ENCODE assay signal across 1 cellular context in genomic region chr1:225838793-225839192, GRCh38.
TF ChIP-seq lines count a peak whose summit lies in the region.

No MANE protein-coding gene starts in this region.

TF ChIP-seq in K562, 482 proteins besides CTCF, POLR2A, EP300 and RAD21:
- peak; percentile 36 for TF ChIP-seq RBM22 (IDR thresholded peaks at IDR 0.05; ENCODE audit: low read depth, low read length, poor library complexity, severe bottlenecking)
- no peak for TF ChIP-seq ZNF518B (CRISPR knock-in tag; IDR thresholded peaks at IDR 0.05)
- TF ChIP-seq SMC3 (conservative IDR thresholded peaks at IDR 0.05; ENCODE audit: insufficient read depth, low read depth, low read length), result no peak
- TF ChIP-seq KHSRP (IDR thresholded peaks at IDR 0.05), result no peak
- TF ChIP-seq ARID1B (IDR thresholded peaks at IDR 0.05), result no peak
- TF ChIP-seq ZNF318 (IDR thresholded peaks at IDR 0.05; ENCODE audit: borderline replicate concordance in 1 of 2, low read depth in 1 of 2), result no peak
- peak; percentile 69 for TF ChIP-seq POLR2G (IDR thresholded peaks at IDR 0.05; ENCODE audit: low read depth, low read length)
